In genomic region chr11:78564889-78565467, GRCh38 we compare ENCODE assay signal across 1 cellular context.
TF ChIP-seq lines count a peak whose summit lies in the region.

No MANE protein-coding gene starts in this region.

TF ChIP-seq in IMR-90, 13 proteins besides CTCF, POLR2A, EP300 and RAD21:
- 0 out of 2 replicates have a peak, but pooled peaks have one; percentile 22 for TF ChIP-seq CEBPB (IDR thresholded peaks at IDR 0.05; ENCODE audit: low read depth, low read length)
- TF ChIP-seq, protein P1, sequence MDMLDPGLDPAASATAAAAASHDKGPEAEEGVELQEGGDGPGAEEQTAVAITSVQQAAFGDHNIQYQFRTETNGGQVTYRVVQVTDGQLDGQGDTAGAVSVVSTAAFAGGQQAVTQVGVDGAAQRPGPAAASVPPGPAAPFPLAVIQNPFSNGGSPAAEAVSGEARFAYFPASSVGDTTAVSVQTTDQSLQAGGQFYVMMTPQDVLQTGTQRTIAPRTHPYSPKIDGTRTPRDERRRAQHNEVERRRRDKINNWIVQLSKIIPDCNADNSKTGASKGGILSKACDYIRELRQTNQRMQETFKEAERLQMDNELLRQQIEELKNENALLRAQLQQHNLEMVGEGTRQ (IDR thresholded peaks at IDR 0.05; ENCODE audit: low read depth, low read length): no peak
